Comparison of ENCODE assay signal across 21 cellular contexts in the genomic region with DNA sequence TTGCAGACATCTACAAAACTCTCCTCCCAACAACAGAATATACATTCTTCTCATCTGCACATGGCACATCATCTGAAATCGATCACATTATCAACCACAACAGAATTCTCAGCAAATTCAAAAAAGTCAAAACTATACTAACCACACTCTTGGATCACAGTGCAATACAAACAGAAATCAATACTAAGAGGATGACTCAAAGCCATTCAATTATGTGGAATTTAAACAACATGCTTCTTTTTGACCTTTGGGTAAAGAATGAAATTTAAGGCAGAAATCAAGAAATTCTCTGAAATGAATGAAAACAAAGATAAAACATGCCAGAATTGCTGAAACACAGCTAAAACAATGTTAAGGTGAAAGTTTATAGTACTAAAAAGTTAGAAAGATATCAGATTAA.
"Had no signal": no experiment of that assay in that cellular context is flagged by ENCODE, and none has a peak within 500 bp of the region (broad histone marks: within the 10 kb centered on the region; RNA-seq: fewer than 3 reads in every experiment).

No MANE protein-coding gene starts in this region.

- H3K4me1 ChIP-seq: breast epithelium, heart right ventricle, pancreas, right lobe of liver, transverse colon, uterus had no signal

- ATAC-seq: activated CD8-positive, alpha-beta T cell treated with anti-CD3 and anti-CD28 coated beads, Interleukin-2, amount 10 ng/mL, durations not matched to agents 7 days and 5 days; effector memory CD8-positive, alpha-beta T cell; esophagus mucosa; heart right ventricle; left cardiac atrium; pancreas; right lobe of liver; stimulated activated memory B cell treated with anti-CD40 and anti-IgM and Interleukin-4, amounts not matched to agents 10 μg/mL and 1 μg/mL and 100 μg/mL, for 72 hours had no signal

- H3K27me3 ChIP-seq: breast epithelium, heart right ventricle, neutrophil, pancreas, right lobe of liver, transverse colon, uterus had no signal

- DNase-seq: activated CD4-positive, alpha-beta T cell treated with anti-CD3 and anti-CD28 coated beads for 1 hour; activated CD4-positive, alpha-beta T cell treated with anti-CD3 and anti-CD28 coated beads, Interleukin-2, amount 50 U/mL, for 1 hour; activated CD8-positive, alpha-beta T cell treated with anti-CD3 and anti-CD28 coated beads, Interleukin-2, amount 10 ng/mL, durations not matched to agents 7 days and 5 days; activated gamma-delta T cell treated with Interleukin-2 at 50 U/mL for 16 hours; aorta; effector memory CD8-positive, alpha-beta T cell; heart right ventricle; islet precursor cell; left cardiac atrium; midbrain; pancreas; right lobe of liver; stimulated activated CD4-positive, alpha-beta T cell treated with anti-CD3 and anti-CD28 coated beads, Interleukin-15, amount 100 ng/mL, for 24 hours; transverse colon; uterus; WERI-Rb-1 had no signal

- H3K27ac ChIP-seq: breast epithelium, heart right ventricle, neutrophil, pancreas, right lobe of liver, transverse colon, uterus, WERI-Rb-1 had no signal

- H3K4me3 ChIP-seq: breast epithelium, heart right ventricle, pancreas, right lobe of liver, smooth muscle cell, transverse colon, uterus had no signal

- H3K9me3 ChIP-seq: breast epithelium, neutrophil, pancreas, right lobe of liver, transverse colon, uterus had no signal

- H3K36me3 ChIP-seq: breast epithelium, heart right ventricle, neutrophil, pancreas, right lobe of liver, transverse colon, uterus, WERI-Rb-1 had no signal
